Comparison of ENCODE assay signal across 27 cellular contexts in the genomic region with DNA sequence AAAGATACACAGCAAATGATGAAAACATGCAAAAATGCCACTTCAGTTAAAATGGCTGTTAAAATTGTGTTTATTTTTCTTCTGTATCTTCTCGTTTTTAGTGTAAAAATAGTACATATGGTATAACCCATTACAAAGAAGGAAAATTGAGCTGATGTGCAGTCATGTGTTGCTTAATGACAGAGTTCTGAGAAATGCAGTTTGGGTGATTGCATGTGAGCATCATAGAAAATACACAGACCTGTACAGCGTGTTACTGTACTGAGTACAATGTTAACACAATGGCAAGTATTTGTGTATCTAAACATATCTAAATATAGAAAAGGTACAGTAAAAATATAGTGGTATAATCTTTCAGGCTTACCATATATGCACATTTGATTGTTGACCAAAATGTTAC. TPM values are rescaled to one million over a fixed set of nuclear protein-coding genes. Genes with fewer than 3 reads are reported as not detected.
DNase-seq lines count a peak whose midpoint lies in the region; ATAC-seq and TF ChIP-seq lines count a peak whose summit lies in the region.
"Had no signal": no experiment of that assay in that cellular context is flagged by ENCODE, and none has a peak within 500 bp of the region (broad histone marks: within the 10 kb centered on the region; RNA-seq: fewer than 3 reads in every experiment).

No MANE protein-coding gene starts in this region.

- peak overlapping the region; percentile 21 for H3K4me2 ChIP-seq in OCI-LY1 (ENCODE audit: low read length)

- no peaks in the 10 kb centered on the region for H3K9me3 Mint-ChIP-seq in CD4-positive, CD25-positive, alpha-beta regulatory T cell
- no peaks in the 10 kb centered on the region for H3K9me3 Mint-ChIP-seq in HFFc6
- H3K9me3 Mint-ChIP-seq: activated B cell treated with CpG ODN at 0.5 μM for 24 hours; activated naive CD4-positive, alpha-beta T cell treated with anti-CD3 and anti-CD28 coated beads, Interleukin-2, amount 50 U/mL, for 72 hours; activated T-helper 1 cell treated with anti-CD3 and anti-CD28 coated beads, Interleukin-12 subunit alpha, Interleukin-12 subunit beta, Interleukin-2, Interleukin-4 antibody, amounts not matched to agents 30 ng/mL and 10 ng/mL and 1 ng/mL, durations not matched to agents 14 hours and 24 hours and 36 hours; dendritic cell treated with granulocyte-macrophage colony-stimulating factor and Interleukin-4, amounts not matched to agents 40 ng/mL and 50 ng/mL, for 4 days; nephron had no signal

- ATAC-seq in CD4-positive, CD25-positive, alpha-beta regulatory T cell (ENCODE audit: low read depth in 2 of 2) = no peak
- ATAC-seq in GM18519 (IDR thresholded peaks at IDR 0.05; ENCODE audit: low FRiP score, unreplicated experiment) (peak; percentile 89), HG02610 (IDR thresholded peaks at IDR 0.05; ENCODE audit: unreplicated experiment) (peak; percentile 43), GM18511 (IDR thresholded peaks at IDR 0.05; ENCODE audit: unreplicated experiment) (no peak), HG02938 (IDR thresholded peaks at IDR 0.05; ENCODE audit: unreplicated experiment) (no peak), HG03097 (IDR thresholded peaks at IDR 0.05; ENCODE audit: low FRiP score, unreplicated experiment) (no peak)
- ATAC-seq: activated naive CD4-positive, alpha-beta T cell treated with anti-CD3 and anti-CD28 coated beads, Interleukin-2, amount 50 U/mL, for 72 hours; gastroesophageal sphincter; HepG2; right cardiac atrium had no signal

- no peaks in the 10 kb centered on the region for H3K9me3 ChIP-seq in CD4-positive, CD25-positive, alpha-beta regulatory T cell (ENCODE audit: control insufficient read depth in 2 of 2, low read length in 2 of 2)
- no peaks in the 10 kb centered on the region for H3K9me3 ChIP-seq in OCI-LY1 (ENCODE audit: low read length)
- H3K9me3 ChIP-seq: gastroesophageal sphincter, left ventricle myocardium inferior, ovary had no signal

- DNase-seq in CD4-positive, CD25-positive, alpha-beta regulatory T cell = no peak
- DNase-seq in HFFc6 = no peak
- DNase-seq: activated B cell treated with CpG ODN at 0.5 μM for 24 hours; AML-193; anterior cingulate cortex; left ventricle myocardium inferior; NCI-H1092 treated with DMSO at 0.1 percent for 48 hours; NCI-H187 treated with DMSO at 0.1 percent for 48 hours; NCI-H526 treated with DMSO at 0.1 percent for 48 hours; ovary; right cardiac atrium; Right ventricle myocardium superior; stimulated activated CD4-positive, alpha-beta T cell treated with anti-CD3 and anti-CD28 coated beads, Interleukin-4, amount 100 ng/mL, for 4 hours; stimulated activated naive CD4-positive, alpha-beta T cell; T-helper 9 cell had no signal

- H2AFZ ChIP-seq in OCI-LY1 (ENCODE audit: low read length) = no peak overlapping the region

- peak overlapping the region in 1 of 3 donors; percentile 4 for H3K27ac Mint-ChIP-seq in CD4-positive, CD25-positive, alpha-beta regulatory T cell
- no peak overlapping the region for H3K27ac Mint-ChIP-seq in HFFc6
- H3K27ac Mint-ChIP-seq: activated B cell treated with CpG ODN at 0.5 μM for 24 hours; activated naive CD4-positive, alpha-beta T cell treated with anti-CD3 and anti-CD28 coated beads, Interleukin-2, amount 50 U/mL, for 72 hours; activated T-helper 1 cell treated with anti-CD3 and anti-CD28 coated beads, Interleukin-12 subunit alpha, Interleukin-12 subunit beta, Interleukin-2, Interleukin-4 antibody, amounts not matched to agents 30 ng/mL and 10 ng/mL and 1 ng/mL, durations not matched to agents 14 hours and 24 hours and 36 hours; nephron had no signal

- peak overlapping the region; percentile 3; the same call in 1 of the 2 replicates for H3K9ac ChIP-seq in OCI-LY1 (ENCODE audit: low read length)

- H4K20me1 ChIP-seq in OCI-LY1 (ENCODE audit: insufficient read depth, low read length) = peaks cover 10% of the 10 kb centered on the region; the same call in 1 of the 2 replicates

- H3K9me2 ChIP-seq in OCI-LY1 (ENCODE audit: low read depth, low read length) = no peaks in the 10 kb centered on the region

- H3F3A ChIP-seq in OCI-LY1 (ENCODE audit: insufficient read depth, low read length) = 0 out of 2 replicates have a peak, but pooled peaks cover 3% of the 10 kb centered on the region

- peaks cover 45 to 80% (median 68%) of the 10 kb centered on the region in 4 donors for H3K4me1 Mint-ChIP-seq in CD4-positive, CD25-positive, alpha-beta regulatory T cell
- peaks cover 49% of the 10 kb centered on the region for H3K4me1 Mint-ChIP-seq in HFFc6 (ENCODE audit: low read depth)

- peak overlapping the region; percentile 22 for H3K4me3 ChIP-seq in CD4-positive, CD25-positive, alpha-beta regulatory T cell (ENCODE audit: low read depth, low read length)
- no peak overlapping the region for H3K4me3 ChIP-seq in OCI-LY1 (ENCODE audit: low read depth, low read length, poor library complexity, severe bottlenecking)
- H3K4me3 ChIP-seq: gastroesophageal sphincter, left ventricle myocardium inferior, ovary had no signal

- H3K27me3 ChIP-seq in CD4-positive, CD25-positive, alpha-beta regulatory T cell (ENCODE audit: control insufficient read depth, insufficient read depth, low read length) = no peaks in the 10 kb centered on the region
- H3K27me3 ChIP-seq in OCI-LY1 (ENCODE audit: insufficient read depth, low read length) = no peaks in the 10 kb centered on the region
- H3K27me3 ChIP-seq: gastroesophageal sphincter, ovary had no signal

- H3K27me3 Mint-ChIP-seq in CD4-positive, CD25-positive, alpha-beta regulatory T cell = no peaks in the 10 kb centered on the region
- H3K27me3 Mint-ChIP-seq in HFFc6 (ENCODE audit: insufficient read depth) = no peaks in the 10 kb centered on the region
- H3K27me3 Mint-ChIP-seq: activated B cell treated with CpG ODN at 0.5 μM for 24 hours; dendritic cell treated with granulocyte-macrophage colony-stimulating factor and Interleukin-4, amounts not matched to agents 40 ng/mL and 50 ng/mL, for 4 days had no signal

- no peak overlapping the region for H3K4me3 Mint-ChIP-seq in CD4-positive, CD25-positive, alpha-beta regulatory T cell
- no peak overlapping the region for H3K4me3 Mint-ChIP-seq in HFFc6
- H3K4me3 Mint-ChIP-seq: activated B cell treated with CpG ODN at 0.5 μM for 24 hours; activated T-helper 1 cell treated with anti-CD3 and anti-CD28 coated beads, Interleukin-12 subunit alpha, Interleukin-12 subunit beta, Interleukin-2, Interleukin-4 antibody, amounts not matched to agents 30 ng/mL and 10 ng/mL and 1 ng/mL, durations not matched to agents 14 hours and 24 hours and 36 hours; dendritic cell treated with granulocyte-macrophage colony-stimulating factor and Interleukin-4, amounts not matched to agents 40 ng/mL and 50 ng/mL, for 4 days; nephron had no signal

- peaks cover 20% of the 10 kb centered on the region for H3K36me3 Mint-ChIP-seq in CD4-positive, CD25-positive, alpha-beta regulatory T cell
- peaks cover 15% of the 10 kb centered on the region for H3K36me3 Mint-ChIP-seq in HFFc6 (ENCODE audit: low read depth)

- peaks cover 42% of the 10 kb centered on the region for H3K4me1 ChIP-seq in CD4-positive, CD25-positive, alpha-beta regulatory T cell (ENCODE audit: control insufficient read depth, insufficient read depth, low read length, poor library complexity, severe bottlenecking)
- H3K4me1 ChIP-seq in OCI-LY1 (ENCODE audit: insufficient read depth, low read length, severe bottlenecking) = peaks cover 55% of the 10 kb centered on the region

- peaks cover 17% of the 10 kb centered on the region for H3K36me3 ChIP-seq in CD4-positive, CD25-positive, alpha-beta regulatory T cell (ENCODE audit: control insufficient read depth, insufficient read depth, low read length)
- H3K36me3 ChIP-seq in OCI-LY1 (ENCODE audit: insufficient read depth, low read length) = peaks cover 80% of the 10 kb centered on the region
- H3K36me3 ChIP-seq: ovary had no signal

- TF ChIP-seq CTCF in OCI-LY1 (IDR thresholded peaks at IDR 0.05; ENCODE audit: low read length) = no peak
- no peak for TF ChIP-seq CTCF in HFFc6 (IDR thresholded peaks at IDR 0.05)

- H3K79me2 ChIP-seq in OCI-LY1 (ENCODE audit: insufficient read depth, low read length) = peaks cover 94% of the 10 kb centered on the region

- no peak overlapping the region for H3K27ac ChIP-seq in CD4-positive, CD25-positive, alpha-beta regulatory T cell (ENCODE audit: insufficient read depth, low read length, poor library complexity, severe bottlenecking)
- H3K27ac ChIP-seq in OCI-LY1 (ENCODE audit: low read depth, low read length, poor library complexity, severe bottlenecking) = peak overlapping the region; percentile 53
- H3K27ac ChIP-seq: gastroesophageal sphincter, left ventricle myocardium inferior, ovary had no signal

RNA-seq across cellular contexts. Expression of gene DMTF1, which starts 7.3 kb away (rescaled TPM):
- total RNA-seq in CD4-positive, CD25-positive, alpha-beta regulatory T cell = 167 TPM
- polyA plus RNA-seq in CD4-positive, CD25-positive, alpha-beta regulatory T cell = 10 to 100 TPM; 27.9 to 34.6 (median 31.7) TPM
- total RNA-seq in HFFc6 (2021; fragmentation: NEBNext Ultra II Directional; extraction: Animal tissue kit (Norgen Biotek cat#: 25700)) = 10 to 100 TPM; 26.2 to 33.0 (median 30.7) TPM

RNA-seq across cellular contexts. Expression of gene TMEM243, which starts 60.0 kb away (rescaled TPM):
- total RNA-seq in CD4-positive, CD25-positive, alpha-beta regulatory T cell = 98.0 TPM
- polyA plus RNA-seq in CD4-positive, CD25-positive, alpha-beta regulatory T cell = 10 to 100 TPM; 56.9 to 83.9 (median 78.3) TPM
- total RNA-seq in HFFc6 (2021; fragmentation: NEBNext Ultra II Directional; extraction: Animal tissue kit (Norgen Biotek cat#: 25700)) = 10 to 100 TPM; 16.3 to 20.9 (median 17.2) TPM

Comparison
In these comparisons a context has a peak if more than half of its experiments do, and no peak if none do; other contexts are left out.
1. ATAC-seq: peak in GM18519 (single experiment) and HG02610 (single experiment); none in CD4-positive, CD25-positive, alpha-beta regulatory T cell (0 of 2), GM18511 (single experiment), HG02938 (single experiment) and HG03097 (single experiment).